ENCODE assay signal across 1 cellular context in genomic region chr16:89822188-89823086, GRCh38.
TF ChIP-seq lines count a peak whose summit lies in the region.

No MANE protein-coding gene starts in this region.

TF ChIP-seq in HepG2, 621 proteins besides CTCF, POLR2A, EP300 and RAD21 (continued from another document and continues in another):
- TF ChIP-seq IKZF5 (CRISPR knock-in tag; IDR thresholded peaks at IDR 0.05) = peak; percentile 77; the same call in 1 of the 2 replicates
- TF ChIP-seq AHDC1 (CRISPR knock-in tag; IDR thresholded peaks at IDR 0.05; ENCODE audit: borderline replicate concordance) = peak; percentile 69; the same call in 1 of the 2 replicates
- TF ChIP-seq ATF2 (CRISPR knock-in tag; IDR thresholded peaks at IDR 0.05) = peak; percentile 71
- peak; percentile 58; the same call in 1 of the 2 replicates for TF ChIP-seq HNF1A (IDR thresholded peaks at IDR 0.05; ENCODE audit: low read depth)
- TF ChIP-seq HNF1A (CRISPR knock-in tag; IDR thresholded peaks at IDR 0.05; ENCODE audit: borderline replicate concordance) = peak; percentile 87; the same call in 1 of the 2 replicates
- TF ChIP-seq ZKSCAN8 (CRISPR knock-in tag; IDR thresholded peaks at IDR 0.05; ENCODE audit: borderline replicate concordance) = peak; percentile 78; the same call in 1 of the 2 replicates
- peak; percentile 66; the same call in 1 of the 2 replicates for TF ChIP-seq ZNF639 (CRISPR knock-in tag; conservative IDR thresholded peaks at IDR 0.05)
- peak; percentile 43; the same call in 1 of the 2 replicates for TF ChIP-seq ZNF670 (CRISPR knock-in tag; IDR thresholded peaks at IDR 0.05; ENCODE audit: borderline replicate concordance)
- peak; percentile 55; the same call in 1 of the 2 replicates for TF ChIP-seq KDM5B (CRISPR knock-in tag; IDR thresholded peaks at IDR 0.05; ENCODE audit: borderline replicate concordance)
- peak; percentile 78; the same call in 1 of the 2 replicates for TF ChIP-seq ARNT2 (CRISPR knock-in tag; IDR thresholded peaks at IDR 0.05; ENCODE audit: low read depth)
- TF ChIP-seq NR0B2 (CRISPR knock-in tag; IDR thresholded peaks at IDR 0.05) = no peak
- no peak for TF ChIP-seq ZZZ3 (CRISPR knock-in tag; IDR thresholded peaks at IDR 0.05; ENCODE audit: borderline replicate concordance)
- peak; percentile 79 for TF ChIP-seq THAP11 (CRISPR knock-in tag; IDR thresholded peaks at IDR 0.05)
- TF ChIP-seq FLYWCH1 (CRISPR knock-in tag; IDR thresholded peaks at IDR 0.05) = peak; percentile 86; the same call in 1 of the 2 replicates
- no peak; the same call in 1 of the 2 replicates for TF ChIP-seq ZBTB49 (CRISPR knock-in tag; IDR thresholded peaks at IDR 0.05; ENCODE audit: borderline replicate concordance)
- no peak for TF ChIP-seq GPN1 (CRISPR knock-in tag; IDR thresholded peaks at IDR 0.05; ENCODE audit: borderline replicate concordance)
- no peak for TF ChIP-seq ZNF24 (IDR thresholded peaks at IDR 0.05)
- TF ChIP-seq MXI1 (IDR thresholded peaks at IDR 0.05; ENCODE audit: borderline replicate concordance, low read depth, low read length) = peak; percentile 55; the same call in 1 of the 3 replicates
- peak; percentile 73 for TF ChIP-seq MYPOP (CRISPR knock-in tag; IDR thresholded peaks at IDR 0.05)
- TF ChIP-seq SNAI1 (CRISPR knock-in tag; IDR thresholded peaks at IDR 0.05; ENCODE audit: borderline replicate concordance) = peak; percentile 92; the same call in 1 of the 2 replicates
- peak; percentile 98 for TF ChIP-seq ZNF580 (CRISPR knock-in tag; IDR thresholded peaks at IDR 0.05; ENCODE audit: borderline replicate concordance, low read depth)
- TF ChIP-seq ZNF646 (CRISPR knock-in tag; IDR thresholded peaks at IDR 0.05) = no peak; the same call in 1 of the 2 replicates
- no peak for TF ChIP-seq ZNF879 (CRISPR knock-in tag; IDR thresholded peaks at IDR 0.05)
- TF ChIP-seq ZMAT3 (CRISPR knock-in tag; conservative IDR thresholded peaks at IDR 0.05) = no peak; the same call in 1 of the 2 replicates
